Comparison of ENCODE assay signal across 1 cellular context in genomic region chr21:14762734-14763694, GRCh38.
TF ChIP-seq lines count a peak whose summit lies in the region.

No MANE protein-coding gene starts in this region.

TF ChIP-seq in K562, 482 proteins besides CTCF, POLR2A, EP300 and RAD21 (continued from another document and continues in another):
- TF ChIP-seq TRIM25 (IDR thresholded peaks at IDR 0.05; ENCODE audit: borderline replicate concordance) (no peak), ZBED1 (IDR thresholded peaks at IDR 0.05) (peak; percentile 86), ZNF778 (CRISPR knock-in tag; IDR thresholded peaks at IDR 0.05) (no peak), MLX (CRISPR knock-in tag; conservative IDR thresholded peaks at IDR 0.05) (no peak), POLR3G (IDR thresholded peaks at IDR 0.05; ENCODE audit: extremely low read depth, insufficient read length, insufficient replicate concordance) (no peak), E2F3 (CRISPR knock-in tag; IDR thresholded peaks at IDR 0.05) (no peak), POLR2B (IDR thresholded peaks at IDR 0.05; ENCODE audit: low read depth, partially characterized antibody) (no peak), ZBTB8A (IDR thresholded peaks at IDR 0.05; ENCODE audit: partially characterized antibody) (no peak), COPS2 (conservative IDR thresholded peaks at IDR 0.05) (no peak), HLTF (IDR thresholded peaks at IDR 0.05) (peak; percentile 90; the same call in 1 of the 2 replicates), ZNF639 (CRISPR knock-in tag; conservative IDR thresholded peaks at IDR 0.05 in 1 of 2, IDR thresholded peaks at IDR 0.05 in 1 of 2) (0 out of 4 replicates have a peak, but pooled peaks of 1 of the 2 experiments have one; percentile 15), ZNF764 (CRISPR knock-in tag; IDR thresholded peaks at IDR 0.05; ENCODE audit: low read depth) (no peak), SRF (CRISPR knock-in tag; IDR thresholded peaks at IDR 0.05) (no peak), ARID3B (CRISPR knock-in tag; IDR thresholded peaks at IDR 0.05; ENCODE audit: borderline replicate concordance) (no peak), MTF1 (CRISPR knock-in tag; IDR thresholded peaks at IDR 0.05; ENCODE audit: borderline replicate concordance) (no peak), EWSR1 (IDR thresholded peaks at IDR 0.05; ENCODE audit: borderline replicate concordance, low read depth, partially characterized antibody) (no peak), ZNF75A (CRISPR knock-in tag; IDR thresholded peaks at IDR 0.05) (no peak), HOXB6 (CRISPR knock-in tag; IDR thresholded peaks at IDR 0.05; ENCODE audit: borderline replicate concordance) (no peak), POU5F1 (IDR thresholded peaks at IDR 0.05; ENCODE audit: borderline replicate concordance, low read depth, low read length, partially characterized antibody) (no peak), SIN3A (IDR thresholded peaks at IDR 0.05; ENCODE audit: borderline replicate concordance in 2 of 2, control insufficient read depth in 1 of 2, low read depth in 2 of 2, low read length in 2 of 2) (no peak), U2AF2 (optimal IDR thresholded peaks at IDR 0.05; ENCODE audit: low read depth, low read length) (no peak), ZNF140 (CRISPR knock-in tag; IDR thresholded peaks at IDR 0.05) (no peak), ZSCAN32 (CRISPR knock-in tag; IDR thresholded peaks at IDR 0.05) (no peak), TEAD1 (CRISPR knock-in tag; IDR thresholded peaks at IDR 0.05) (0 out of 4 replicates have a peak, but pooled peaks of 1 of the 2 experiments have one; percentile 12), ZNF57 (CRISPR knock-in tag; IDR thresholded peaks at IDR 0.05) (no peak), SMC3 (conservative IDR thresholded peaks at IDR 0.05; ENCODE audit: insufficient read depth, low read depth, low read length) (no peak), HNRNPLL (IDR thresholded peaks at IDR 0.05; ENCODE audit: low read depth, low read length, poor library complexity, severe bottlenecking) (no peak), ZNF239 (CRISPR knock-in tag; IDR thresholded peaks at IDR 0.05) (no peak), ZC3H8 (IDR thresholded peaks at IDR 0.05) (no peak), KDM4B (IDR thresholded peaks at IDR 0.05; ENCODE audit: borderline replicate concordance in 2 of 2, low read depth in 1 of 2) (no peak), ZNF174 (CRISPR knock-in tag; IDR thresholded peaks at IDR 0.05) (no peak), MAFG (tag; conservative IDR thresholded peaks at IDR 0.05) (peak; percentile 61), KDM2B (CRISPR knock-in tag; IDR thresholded peaks at IDR 0.05) (no peak), GATAD2A (IDR thresholded peaks at IDR 0.05) (peak; percentile 87), CBFB (CRISPR knock-in tag; IDR thresholded peaks at IDR 0.05) (no peak), SMARCE1 (IDR thresholded peaks at IDR 0.05) (peak; percentile 96), ZNF695 (CRISPR knock-in tag; IDR thresholded peaks at IDR 0.05) (no peak), MYNN (IDR thresholded peaks at IDR 0.05) (peak; percentile 73), MYNN (CRISPR knock-in tag; IDR thresholded peaks at IDR 0.05) (no peak), BRD9 (IDR thresholded peaks at IDR 0.05; ENCODE audit: low read depth, partially characterized antibody) (no peak), NR4A1 (CRISPR knock-in tag; IDR thresholded peaks at IDR 0.05) (no peak), NR4A1 (tag; IDR thresholded peaks at IDR 0.05) (no peak), THRA (IDR thresholded peaks at IDR 0.05) (no peak), FIP1L1 (IDR thresholded peaks at IDR 0.05; ENCODE audit: low read depth, low read length, poor library complexity, severe bottlenecking) (no peak), CXXC5 (CRISPR knock-in tag; IDR thresholded peaks at IDR 0.05) (peak; percentile 58), MIER1 (IDR thresholded peaks at IDR 0.05; ENCODE audit: low read depth) (no peak), SUPT5H (IDR thresholded peaks at IDR 0.05) (no peak; the same call in 1 of the 2 replicates), BRD4 (IDR thresholded peaks at IDR 0.05) (no peak), ZNF830 (CRISPR knock-in tag; IDR thresholded peaks at IDR 0.05) (no peak), RBM15 (IDR thresholded peaks at IDR 0.05; ENCODE audit: insufficient read depth, low read length) (no peak), PCBP2 (IDR thresholded peaks at IDR 0.05; ENCODE audit: low read depth, low read length, poor library complexity, severe bottlenecking) (no peak), EHMT2 (IDR thresholded peaks at IDR 0.05) (peak; percentile 82), POLR2AphosphoS5 (IDR thresholded peaks at IDR 0.05; ENCODE audit: control insufficient read depth, insufficient read depth, low read depth, low read length) (peak; percentile 81; the same call in 1 of the 2 replicates), DEAF1 (CRISPR knock-in tag; IDR thresholded peaks at IDR 0.05) (no peak), TARDBP (IDR thresholded peaks at IDR 0.05) (no peak)
- TF ChIP-seq, protein P1, sequence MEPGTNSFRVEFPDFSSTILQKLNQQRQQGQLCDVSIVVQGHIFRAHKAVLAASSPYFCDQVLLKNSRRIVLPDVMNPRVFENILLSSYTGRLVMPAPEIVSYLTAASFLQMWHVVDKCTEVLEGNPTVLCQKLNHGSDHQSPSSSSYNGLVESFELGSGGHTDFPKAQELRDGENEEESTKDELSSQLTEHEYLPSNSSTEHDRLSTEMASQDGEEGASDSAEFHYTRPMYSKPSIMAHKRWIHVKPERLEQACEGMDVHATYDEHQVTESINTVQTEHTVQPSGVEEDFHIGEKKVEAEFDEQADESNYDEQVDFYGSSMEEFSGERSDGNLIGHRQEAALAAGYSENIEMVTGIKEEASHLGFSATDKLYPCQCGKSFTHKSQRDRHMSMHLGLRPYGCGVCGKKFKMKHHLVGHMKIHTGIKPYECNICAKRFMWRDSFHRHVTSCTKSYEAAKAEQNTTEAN (CRISPR knock-in tag; IDR thresholded peaks at IDR 0.05), result no peak
- TF ChIP-seq, protein P2, sequence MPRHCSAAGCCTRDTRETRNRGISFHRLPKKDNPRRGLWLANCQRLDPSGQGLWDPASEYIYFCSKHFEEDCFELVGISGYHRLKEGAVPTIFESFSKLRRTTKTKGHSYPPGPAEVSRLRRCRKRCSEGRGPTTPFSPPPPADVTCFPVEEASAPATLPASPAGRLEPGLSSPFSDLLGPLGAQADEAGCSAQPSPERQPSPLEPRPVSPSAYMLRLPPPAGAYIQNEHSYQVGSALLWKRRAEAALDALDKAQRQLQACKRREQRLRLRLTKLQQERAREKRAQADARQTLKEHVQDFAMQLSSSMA (CRISPR knock-in tag; IDR thresholded peaks at IDR 0.05), result no peak
- TF ChIP-seq, protein P3, sequence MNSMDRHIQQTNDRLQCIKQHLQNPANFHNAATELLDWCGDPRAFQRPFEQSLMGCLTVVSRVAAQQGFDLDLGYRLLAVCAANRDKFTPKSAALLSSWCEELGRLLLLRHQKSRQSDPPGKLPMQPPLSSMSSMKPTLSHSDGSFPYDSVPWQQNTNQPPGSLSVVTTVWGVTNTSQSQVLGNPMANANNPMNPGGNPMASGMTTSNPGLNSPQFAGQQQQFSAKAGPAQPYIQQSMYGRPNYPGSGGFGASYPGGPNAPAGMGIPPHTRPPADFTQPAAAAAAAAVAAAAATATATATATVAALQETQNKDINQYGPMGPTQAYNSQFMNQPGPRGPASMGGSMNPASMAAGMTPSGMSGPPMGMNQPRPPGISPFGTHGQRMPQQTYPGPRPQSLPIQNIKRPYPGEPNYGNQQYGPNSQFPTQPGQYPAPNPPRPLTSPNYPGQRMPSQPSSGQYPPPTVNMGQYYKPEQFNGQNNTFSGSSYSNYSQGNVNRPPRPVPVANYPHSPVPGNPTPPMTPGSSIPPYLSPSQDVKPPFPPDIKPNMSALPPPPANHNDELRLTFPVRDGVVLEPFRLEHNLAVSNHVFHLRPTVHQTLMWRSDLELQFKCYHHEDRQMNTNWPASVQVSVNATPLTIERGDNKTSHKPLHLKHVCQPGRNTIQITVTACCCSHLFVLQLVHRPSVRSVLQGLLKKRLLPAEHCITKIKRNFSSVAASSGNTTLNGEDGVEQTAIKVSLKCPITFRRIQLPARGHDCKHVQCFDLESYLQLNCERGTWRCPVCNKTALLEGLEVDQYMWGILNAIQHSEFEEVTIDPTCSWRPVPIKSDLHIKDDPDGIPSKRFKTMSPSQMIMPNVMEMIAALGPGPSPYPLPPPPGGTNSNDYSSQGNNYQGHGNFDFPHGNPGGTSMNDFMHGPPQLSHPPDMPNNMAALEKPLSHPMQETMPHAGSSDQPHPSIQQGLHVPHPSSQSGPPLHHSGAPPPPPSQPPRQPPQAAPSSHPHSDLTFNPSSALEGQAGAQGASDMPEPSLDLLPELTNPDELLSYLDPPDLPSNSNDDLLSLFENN (IDR thresholded peaks at IDR 0.05; ENCODE audit: low read depth in 2 of 2, low read length in 2 of 2), result peak in 1 of 2 experiments; percentile 88; a peak in 2 of 4 replicates
